27 cellular contexts compared by ENCODE assay signal in genomic region chr12:51177897-51178296, GRCh38.
"Had no signal": no experiment of that assay in that cellular context is flagged by ENCODE, and none has a peak within 500 bp of the region (broad histone marks: within the 10 kb centered on the region; RNA-seq: fewer than 3 reads in every experiment).

No MANE protein-coding gene starts in this region.

- H3K36me3 ChIP-seq: stomach, suprapubic skin, thoracic aorta, thyroid gland, tibial artery, tibial nerve, transverse colon, upper lobe of left lung, upper lobe of right lung, uterus, vagina had no signal

- ATAC-seq: stimulated activated effector memory CD8-positive, alpha-beta T cell treated with anti-CD3 and anti-CD28 coated beads, Interleukin-12 subunit alpha, Interleukin-12 subunit beta, amount 100 ng/mL, for 72 hours; stimulated activated memory B cell treated with anti-CD40 and anti-IgM and Interleukin-4, amounts not matched to agents 10 μg/mL and 1 μg/mL and 100 μg/mL, for 72 hours; stimulated activated naive B cell treated with anti-CD40 and anti-IgM and Interleukin-4, amounts not matched to agents 10 μg/mL and 1 μg/mL and 100 μg/mL, for 72 hours; stimulated activated naive CD8-positive, alpha-beta T cell treated with anti-CD3 and anti-CD28 coated beads, Interleukin-15, amount 100 ng/mL, for 72 hours; stimulated activated naive CD8-positive, alpha-beta T cell treated with anti-CD3 and anti-CD28 coated beads, Interleukin-15, Interleukin-2, amounts not matched to agents 100 U/mL and 50 U/mL, for 24 hours; upper lobe of right lung had no signal

- FAIRE-seq: urothelium cell line had no signal

- H3K4me3 ChIP-seq: stomach, suprapubic skin, testis, thoracic aorta, thyroid gland, tibial artery, tibial nerve, transverse colon, upper lobe of left lung, upper lobe of right lung, uterus, vagina had no signal

- H3K9me3 ChIP-seq: stomach, suprapubic skin, testis, thoracic aorta, thyroid gland, tibial artery, tibial nerve, transverse colon, upper lobe of left lung, upper lobe of right lung, uterus, vagina had no signal

- H3K27ac ChIP-seq: stomach, suprapubic skin, testis, thoracic aorta, thyroid gland, tibial artery, tibial nerve, transverse colon, upper lobe of left lung, upper lobe of right lung, uterus, vagina had no signal

- H3K4me1 ChIP-seq: testis, thyroid gland, upper lobe of right lung, uterus, vagina had no signal

- DNase-seq: stimulated activated CD4-positive, alpha-beta T cell treated with anti-CD3 and anti-CD28 coated beads, Interleukin-2, amount 100 ng/mL, for 48 hours; stimulated activated CD4-positive, alpha-beta T cell treated with anti-CD3 and anti-CD28 coated beads, Interleukin-4, amount 100 ng/mL, for 1 hour; stimulated activated CD4-positive, alpha-beta T cell treated with anti-CD3 and anti-CD28 coated beads, Interleukin-4, amount 100 ng/mL, for 24 hours; stimulated activated CD4-positive, alpha-beta T cell treated with anti-CD3 and anti-CD28 coated beads, Interleukin-4, amount 100 ng/mL, for 4 hours; stimulated activated CD8-positive, alpha-beta memory T cell treated with anti-CD3 and anti-CD28 coated beads, Interleukin-4, amount 100 ng/mL, for 48 hours; stimulated activated naive B cell treated with anti-CD40 and anti-IgM and Interleukin-4, amounts not matched to agents 10 μg/mL and 1 μg/mL and 100 μg/mL, for 72 hours; stimulated activated naive CD4-positive, alpha-beta T cell; stimulated activated naive CD4-positive, alpha-beta T cell treated with Interleukin-2 at 50 U/mL for 16 hours; stimulated activated naive CD8-positive, alpha-beta T cell treated with anti-CD3 and anti-CD28 coated beads, Interleukin-15, amount 100 ng/mL, for 72 hours; stimulated activated naive CD8-positive, alpha-beta T cell treated with anti-CD3 and anti-CD28 coated beads, Interleukin-15, Interleukin-2, amounts not matched to agents 100 U/mL and 50 U/mL, for 24 hours; stomach; substantia nigra; testis; thyroid gland; tibial artery; transverse colon; trophoblast cell; upper lobe of left lung; upper lobe of right lung; uterus had no signal

- H3K27me3 ChIP-seq: stomach, suprapubic skin, testis, thyroid gland, tibial artery, tibial nerve, transverse colon, upper lobe of left lung, upper lobe of right lung, uterus, vagina had no signal
